26 cellular contexts compared by ENCODE assay signal in the genomic region with DNA sequence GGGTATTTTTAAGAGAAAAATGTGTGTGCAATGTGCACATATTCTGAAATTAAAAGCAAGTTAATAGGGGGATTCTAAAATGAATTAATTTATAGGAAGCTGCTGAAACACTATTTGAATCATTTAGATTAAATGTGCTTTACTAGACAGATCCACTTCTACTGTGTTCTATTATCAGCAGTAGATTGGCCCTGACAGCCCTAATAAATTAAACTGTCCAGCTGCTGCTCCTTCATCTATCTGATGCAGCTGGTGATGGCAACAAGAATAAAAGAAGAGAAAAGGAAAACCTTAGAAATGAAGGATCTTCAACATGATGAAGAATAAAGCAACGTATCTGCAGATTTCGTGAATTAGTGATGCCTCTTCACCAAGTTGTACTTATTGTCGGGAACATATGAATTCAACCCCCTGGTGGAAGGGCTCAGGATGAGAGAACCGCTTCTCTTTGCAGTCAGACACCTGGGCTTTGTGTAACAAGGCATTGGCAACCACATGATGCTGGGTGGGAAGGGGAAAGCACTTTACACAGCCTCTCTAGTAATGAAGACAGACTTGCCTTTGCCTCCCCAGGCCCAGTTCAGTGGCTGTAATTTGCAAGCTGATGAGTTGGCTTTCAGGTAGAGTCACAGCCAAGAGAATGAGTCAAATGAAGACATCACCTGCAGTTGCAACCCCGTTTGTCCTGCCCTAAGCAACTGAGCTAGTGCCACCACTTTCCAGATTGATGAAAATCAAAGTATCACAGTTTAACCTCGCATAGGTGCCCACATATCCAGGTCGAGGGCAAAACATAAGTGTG.
A peak's percentile ranks its signal among the peaks of the same experiment; 100 is the strongest.
DNase-seq lines count a peak whose midpoint lies in the region; ATAC-seq and TF ChIP-seq lines count a peak whose summit lies in the region.
"Had no signal": no experiment of that assay in that cellular context is flagged by ENCODE, and none has a peak within 500 bp of the region (broad histone marks: within the 10 kb centered on the region; RNA-seq: fewer than 3 reads in every experiment).

No MANE protein-coding gene starts in this region.

- no peak overlapping the region for H3K4me3 ChIP-seq in KMS-11 (IDR thresholded peaks at IDR 0.05; ENCODE audit: insufficient read depth, low read depth, low read length)
- H3K4me3 ChIP-seq in effector memory CD4-positive, alpha-beta T cell (ENCODE audit: insufficient read depth, low read depth, low read length, poor library complexity, severe bottlenecking): no peak overlapping the region
- H3K4me3 ChIP-seq: BLaER1 treated with 17β-estradiol and CSF1 and Interleukin-3, amounts not matched to agents 10 nM and 100 nM; ovary; thoracic aorta had no signal

- no peak overlapping the region for H3K4me2 ChIP-seq in KMS-11
- H3K4me2 ChIP-seq: BLaER1 treated with 17β-estradiol and CSF1 and Interleukin-3, amounts not matched to agents 10 nM and 100 nM had no signal

- peak overlapping the region; percentile 33; the same call in 1 of the 2 replicates for H2AFZ ChIP-seq in KMS-11 (ENCODE audit: low read depth)

- H3K36me3 ChIP-seq in KMS-11 (ENCODE audit: insufficient read depth): no peaks in the 10 kb centered on the region
- H3K36me3 ChIP-seq in effector memory CD4-positive, alpha-beta T cell (ENCODE audit: control insufficient read depth, insufficient read depth, low read length): no peaks in the 10 kb centered on the region
- H3K36me3 ChIP-seq: BLaER1 treated with 17β-estradiol and CSF1 and Interleukin-3, amounts not matched to agents 10 nM and 100 nM; ovary; thoracic aorta had no signal

- H3K79me2 ChIP-seq in KMS-11 (ENCODE audit: insufficient read depth, low read depth): no peaks in the 10 kb centered on the region

- no peak overlapping the region for H3K27ac ChIP-seq in KMS-11
- H3K27ac ChIP-seq in effector memory CD4-positive, alpha-beta T cell (ENCODE audit: insufficient read depth, low read length, poor library complexity, severe bottlenecking): no peak overlapping the region
- H3K27ac ChIP-seq: BLaER1 treated with 17β-estradiol and CSF1 and Interleukin-3, amounts not matched to agents 10 nM and 100 nM; ovary; thoracic aorta had no signal

- H3K9me3 ChIP-seq in effector memory CD4-positive, alpha-beta T cell (ENCODE audit: control insufficient read depth, low read length): no peaks in the 10 kb centered on the region
- H3K9me3 ChIP-seq: ovary, thoracic aorta had no signal

- ATAC-seq in GM18867 (IDR thresholded peaks at IDR 0.05; ENCODE audit: unreplicated experiment) (peak; percentile 58), SK-N-SH treated with all-trans-retinoic acid at 6 μM for 48 hours (0 out of 3 replicates have a peak, but pooled peaks have one; percentile 18)
- ATAC-seq: activated CD4-positive, CD25-positive, alpha-beta regulatory T cell treated with anti-CD3 and anti-CD28 coated beads, Interleukin-2, amount 50 U/mL, for 24 hours; left colon had no signal

- H3K4me1 ChIP-seq in KMS-11 (ENCODE audit: low read depth, poor library complexity, severe bottlenecking): peaks cover 20% of the 10 kb centered on the region
- no peaks in the 10 kb centered on the region for H3K4me1 ChIP-seq in effector memory CD4-positive, alpha-beta T cell (ENCODE audit: control insufficient read depth, insufficient read depth, low read length, poor library complexity, severe bottlenecking)
- H3K4me1 ChIP-seq: BLaER1 treated with 17β-estradiol and CSF1 and Interleukin-3, amounts not matched to agents 10 nM and 100 nM had no signal

- no peaks in the 10 kb centered on the region for H4K20me1 ChIP-seq in KMS-11 (ENCODE audit: insufficient read depth)
- H4K20me1 ChIP-seq: BLaER1 treated with 17β-estradiol and CSF1 and Interleukin-3, amounts not matched to agents 10 nM and 100 nM had no signal

- DNase-seq in iPS-NIHi7 (ENCODE audit: extremely low spot score) (peak; percentile 18), NCI-H345 (lab: John Stamatoyannopoulos, UW) (no peak), posterior vena cava (ENCODE audit: low spot score) (no peak), MV-4-11 (lab: John Stamatoyannopoulos, UW) (no peak)
- no peak for DNase-seq in effector memory CD4-positive, alpha-beta T cell
- DNase-seq: activated CD4-positive, alpha-beta memory T cell treated with anti-CD3 and anti-CD28 coated beads for 36 hours; activated naive CD8-positive, alpha-beta T cell treated with anti-CD3 and anti-CD28 coated beads, Interleukin-2, amount 10 ng/mL, durations not matched to agents 7 days and 5 days; COR-L47; erythroblast; foreskin melanocyte; GF-D8; left colon; NCI-H1694; NCI-H748 treated with DMSO at 0.1 percent for 48 hours; OCI-M1; ovary; SHP77 treated with DMSO at 0.1 percent for 48 hours; stimulated activated CD4-positive, alpha-beta T cell treated with anti-CD3 and anti-CD28 coated beads, Interleukin-12 subunit alpha, Interleukin-12 subunit beta, amount 100 ng/mL, for 4 hours; stimulated activated CD4-positive, alpha-beta T cell treated with anti-CD3 and anti-CD28 coated beads, Interleukin-4, amount 100 ng/mL, for 24 hours; stimulated activated naive CD4-positive, alpha-beta T cell had no signal

- intact Hi-C loops in posterior vena cava (cut with DNase I): no loop called here

- H3K27me3 ChIP-seq in KMS-11 (ENCODE audit: insufficient read depth, low read depth): no peaks in the 10 kb centered on the region
- H3K27me3 ChIP-seq in effector memory CD4-positive, alpha-beta T cell (replicated peaks; ENCODE audit: control insufficient read depth, insufficient read depth, low read length, poor library complexity, severe bottlenecking): no peaks in the 10 kb centered on the region
- H3K27me3 ChIP-seq: ovary had no signal

- no peak overlapping the region for H3K9ac ChIP-seq in KMS-11
- H3K9ac ChIP-seq: BLaER1 treated with 17β-estradiol and CSF1 and Interleukin-3, amounts not matched to agents 10 nM and 100 nM had no signal

- TF ChIP-seq CTCF in KMS-11 (conservative IDR thresholded peaks at IDR 0.05; ENCODE audit: low read depth, low read length): no peak

TF ChIP-seq in SK-N-SH treated with all-trans-retinoic acid at 6 μM for 48 hours, 23 proteins besides CTCF, POLR2A, EP300 and RAD21:
- TF ChIP-seq TCF4 (CRISPR knock-in tag; IDR thresholded peaks at IDR 0.05; ENCODE audit: borderline replicate concordance): no peak
- TF ChIP-seq, protein P1, sequence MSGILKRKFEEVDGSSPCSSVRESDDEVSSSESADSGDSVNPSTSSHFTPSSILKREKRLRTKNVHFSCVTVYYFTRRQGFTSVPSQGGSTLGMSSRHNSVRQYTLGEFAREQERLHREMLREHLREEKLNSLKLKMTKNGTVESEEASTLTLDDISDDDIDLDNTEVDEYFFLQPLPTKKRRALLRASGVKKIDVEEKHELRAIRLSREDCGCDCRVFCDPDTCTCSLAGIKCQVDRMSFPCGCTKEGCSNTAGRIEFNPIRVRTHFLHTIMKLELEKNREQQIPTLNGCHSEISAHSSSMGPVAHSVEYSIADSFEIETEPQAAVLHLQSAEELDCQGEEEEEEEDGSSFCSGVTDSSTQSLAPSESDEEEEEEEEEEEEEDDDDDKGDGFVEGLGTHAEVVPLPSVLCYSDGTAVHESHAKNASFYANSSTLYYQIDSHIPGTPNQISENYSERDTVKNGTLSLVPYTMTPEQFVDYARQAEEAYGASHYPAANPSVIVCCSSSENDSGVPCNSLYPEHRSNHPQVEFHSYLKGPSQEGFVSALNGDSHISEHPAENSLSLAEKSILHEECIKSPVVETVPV (CRISPR knock-in tag; IDR thresholded peaks at IDR 0.05): no peak
